ENCODE assay signal across 26 cellular contexts in genomic region chr9:84866402-84866801, GRCh38.
"Had no signal": no experiment of that assay in that cellular context is flagged by ENCODE, and none has a peak within 500 bp of the region (broad histone marks: within the 10 kb centered on the region; RNA-seq: fewer than 3 reads in every experiment).

No MANE protein-coding gene starts in this region.

- H3K27me3 ChIP-seq: ascending aorta, breast epithelium, cardiac muscle cell, esophagus muscularis mucosa, foreskin keratinocyte, gastrocnemius medialis had no signal

- H3K36me3 ChIP-seq: ascending aorta, breast epithelium, cardiac muscle cell, esophagus muscularis mucosa, gastrocnemius medialis had no signal

- DNase-seq: activated CD4-positive, alpha-beta memory T cell treated with anti-CD3 and anti-CD28 coated beads for 36 hours; activated CD4-positive, alpha-beta T cell treated with anti-CD3 and anti-CD28 coated beads for 36 hours; activated CD4-positive, alpha-beta T cell treated with anti-CD3 and anti-CD28 coated beads, Interleukin-2, amount 10 ng/mL, durations not matched to agents 24 days and 14 days; activated CD4-positive, CD25-positive, alpha-beta regulatory T cell; activated CD4-positive, CD25-positive, alpha-beta regulatory T cell treated with anti-CD3 and anti-CD28 coated beads, Interleukin-2, amount 50 U/mL, for 72 hours; activated CD8-positive, alpha-beta memory T cell treated with anti-CD3 and anti-CD28 coated beads, Interleukin-2, amount 10 ng/mL, durations not matched to agents 7 days and 5 days; activated CD8-positive, alpha-beta memory T cell treated with anti-CD3 and anti-CD28 coated beads, Interleukin-2, amount 50 U/mL, for 4 hours; activated CD8-positive, alpha-beta T cell treated with anti-CD3 and anti-CD28 coated beads, Interleukin-2, amount 10 ng/mL, durations not matched to agents 7 days and 5 days; activated effector memory CD4-positive, alpha-beta T cell treated with anti-CD3 and anti-CD28 coated beads, Interleukin-2, amount 50 U/mL, for 16 hours; activated naive CD4-positive, alpha-beta T cell treated with anti-CD3 and anti-CD28 coated beads, Interleukin-2, amount 10 ng/mL, durations not matched to agents 7 days and 5 days; activated naive CD8-positive, alpha-beta T cell treated with anti-CD3 and anti-CD28 coated beads, Interleukin-2, amount 10 ng/mL, durations not matched to agents 7 days and 5 days; activated T-cell treated with anti-CD3 and anti-CD28 coated beads, Interleukin-2, amount 50 U/mL, for 1 hour; activated T-cell treated with anti-CD3 and anti-CD28 coated beads, Interleukin-2, amount 50 U/mL, for 48 hours; cortex of kidney; effector CD4-positive, alpha-beta T cell; effector memory CD8-positive, alpha-beta T cell; erythroblast; foreskin keratinocyte; gastrocnemius medialis; glutamatergic neuron; T-helper 2 cell had no signal

- H3K4me1 ChIP-seq: breast epithelium had no signal

- ATAC-seq: activated CD4-positive, alpha-beta T cell treated with anti-CD3 and anti-CD28 coated beads for 36 hours; activated CD8-positive, alpha-beta memory T cell treated with anti-CD3 and anti-CD28 coated beads, Interleukin-2, amount 10 ng/mL, durations not matched to agents 7 days and 5 days; activated CD8-positive, alpha-beta T cell treated with anti-CD3 and anti-CD28 coated beads, Interleukin-2, amount 10 ng/mL, durations not matched to agents 7 days and 5 days; activated naive CD4-positive, alpha-beta T cell treated with anti-CD3 and anti-CD28 coated beads, Interleukin-2, amount 50 U/mL, for 72 hours; effector memory CD8-positive, alpha-beta T cell; foreskin keratinocyte; gastrocnemius medialis had no signal

- H3K9me3 ChIP-seq: ascending aorta, breast epithelium, esophagus muscularis mucosa, gastrocnemius medialis had no signal

- H3K27ac ChIP-seq: ascending aorta, breast epithelium, cardiac muscle cell, esophagus muscularis mucosa, foreskin keratinocyte, gastrocnemius medialis had no signal

- H3K4me3 ChIP-seq: ascending aorta, breast epithelium, cardiac muscle cell, esophagus muscularis mucosa, gastrocnemius medialis had no signal
